Comparison of ENCODE assay signal across 13 cellular contexts in the genomic region with DNA sequence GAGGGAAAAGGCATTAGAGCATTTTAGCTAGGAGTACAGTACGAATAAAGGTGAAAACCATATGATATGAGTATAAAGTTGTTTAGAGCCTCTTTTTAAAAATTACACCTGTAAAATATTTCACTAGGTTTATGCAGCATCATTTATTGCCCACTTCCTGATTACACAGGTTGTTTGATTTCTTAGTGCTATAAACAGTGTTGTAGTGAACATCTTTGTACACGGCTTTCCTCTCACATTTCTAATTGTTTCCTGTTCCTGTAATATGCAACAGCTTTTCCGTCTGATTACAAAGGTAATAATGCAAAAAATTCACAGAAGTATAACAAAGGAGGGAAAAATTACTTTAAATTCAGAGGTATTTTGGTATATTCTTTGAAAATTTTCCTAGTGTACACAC. TPM values are rescaled to one million over a fixed set of nuclear protein-coding genes. Genes with fewer than 3 reads are reported as not detected.
DNase-seq lines count a peak whose midpoint lies in the region; ATAC-seq and TF ChIP-seq lines count a peak whose summit lies in the region.
"Had no signal": no experiment of that assay in that cellular context is flagged by ENCODE, and none has a peak within 500 bp of the region (broad histone marks: within the 10 kb centered on the region; RNA-seq: fewer than 3 reads in every experiment).

No MANE protein-coding gene starts in this region.

- TF ChIP-seq CTCF in RWPE1 (conservative IDR thresholded peaks at IDR 0.05; ENCODE audit: low read depth) (no peak), foreskin keratinocyte (conservative IDR thresholded peaks at IDR 0.05) (no peak), WTC11 (IDR thresholded peaks at IDR 0.05) (no peak)

- H3K4me3 Mint-ChIP-seq in activated CD4-positive, alpha-beta T cell treated with anti-CD3 and anti-CD28 coated beads, Interleukin-2, amount 10 ng/mL, durations not matched to agents 24 days and 14 days: no peak overlapping the region
- H3K4me3 Mint-ChIP-seq in stimulated activated effector memory CD8-positive, alpha-beta T cell treated with anti-CD3 and anti-CD28 coated beads, Interleukin-12 subunit alpha, Interleukin-12 subunit beta, amount 100 ng/mL, for 72 hours: peak overlapping the region; percentile 69
- no peak overlapping the region for H3K4me3 Mint-ChIP-seq in WTC11
- H3K4me3 Mint-ChIP-seq: activated B cell treated with CpG ODN at 0.5 μM for 24 hours had no signal

- POLR2A ChIA-PET in RWPE1 (lab: Yijun Ruan, JAX; ENCODE audit: low non-redundant PET) (no interaction called here), WTC11 (lab: Charles Lee) (no interaction called here)

- DNase-seq in activated CD4-positive, alpha-beta T cell treated with anti-CD3 and anti-CD28 coated beads, Interleukin-2, amount 10 ng/mL, durations not matched to agents 24 days and 14 days: no peak
- DNase-seq in activated CD4-positive, alpha-beta T cell treated with anti-CD3 and anti-CD28 coated beads, Interleukin-2, amount 50 U/mL, for 4 hours: no peak
- DNase-seq in RWPE1 (ENCODE audit: low spot score): no peak
- DNase-seq in foreskin keratinocyte: no peak
- no peak for DNase-seq in stimulated activated effector memory CD8-positive, alpha-beta T cell treated with anti-CD3 and anti-CD28 coated beads, Interleukin-12 subunit alpha, Interleukin-12 subunit beta, amount 100 ng/mL, for 72 hours (ENCODE audit: low spot score in 2 of 2)
- no peak for DNase-seq in WTC11 (ENCODE audit: low spot score)
- no peak for DNase-seq in UCSD-AML1 (lab: John Stamatoyannopoulos, UW; ENCODE audit: unreplicated experiment)
- DNase-seq: activated B cell treated with CpG ODN at 0.5 μM for 24 hours, activated gamma-delta T cell treated with Interleukin-2 at 50 U/mL for 16 hours, caudate nucleus, NCI-H526, SHP77 treated with DMSO at 0.1 percent for 48 hours had no signal

- intact Hi-C loops in activated CD4-positive, alpha-beta T cell treated with anti-CD3 and anti-CD28 coated beads, Interleukin-2, amount 10 ng/mL, durations not matched to agents 24 days and 14 days (cut with micrococcal nuclease): loop anchor here (5.0 kb wide), 1 partner anchor 100 kb away; no protein-coding TSS in a partner anchor

- H3K9me3 Mint-ChIP-seq in activated CD4-positive, alpha-beta T cell treated with anti-CD3 and anti-CD28 coated beads, Interleukin-2, amount 10 ng/mL, durations not matched to agents 24 days and 14 days: no peaks in the 10 kb centered on the region
- H3K9me3 Mint-ChIP-seq in stimulated activated effector memory CD8-positive, alpha-beta T cell treated with anti-CD3 and anti-CD28 coated beads, Interleukin-12 subunit alpha, Interleukin-12 subunit beta, amount 100 ng/mL, for 72 hours: no peaks in the 10 kb centered on the region
- no peaks in the 10 kb centered on the region for H3K9me3 Mint-ChIP-seq in WTC11
- H3K9me3 Mint-ChIP-seq: activated B cell treated with CpG ODN at 0.5 μM for 24 hours had no signal

- H3K27ac ChIP-seq in RWPE1: peak overlapping the region; percentile 62
- H3K27ac ChIP-seq in foreskin keratinocyte: peak overlapping the region; percentile 50

- ATAC-seq in foreskin keratinocyte (no peak), GM21723 (IDR thresholded peaks at IDR 0.05; ENCODE audit: unreplicated experiment) (no peak), WTC11 (no peak)
- ATAC-seq in stimulated activated effector memory CD8-positive, alpha-beta T cell treated with anti-CD3 and anti-CD28 coated beads, Interleukin-12 subunit alpha, Interleukin-12 subunit beta, amount 100 ng/mL, for 72 hours: no peak

- no peaks in the 10 kb centered on the region for H3K27me3 Mint-ChIP-seq in activated CD4-positive, alpha-beta T cell treated with anti-CD3 and anti-CD28 coated beads, Interleukin-2, amount 10 ng/mL, durations not matched to agents 24 days and 14 days
- H3K27me3 Mint-ChIP-seq in WTC11 (ENCODE audit: low read depth): no peaks in the 10 kb centered on the region
- H3K27me3 Mint-ChIP-seq: activated B cell treated with CpG ODN at 0.5 μM for 24 hours had no signal

- H3K27ac Mint-ChIP-seq in activated CD4-positive, alpha-beta T cell treated with anti-CD3 and anti-CD28 coated beads, Interleukin-2, amount 10 ng/mL, durations not matched to agents 24 days and 14 days: peak overlapping the region; percentile 31
- H3K27ac Mint-ChIP-seq in stimulated activated effector memory CD8-positive, alpha-beta T cell treated with anti-CD3 and anti-CD28 coated beads, Interleukin-12 subunit alpha, Interleukin-12 subunit beta, amount 100 ng/mL, for 72 hours: peak overlapping the region; percentile 93
- H3K27ac Mint-ChIP-seq in WTC11: no peak overlapping the region
- H3K27ac Mint-ChIP-seq: activated B cell treated with CpG ODN at 0.5 μM for 24 hours had no signal

- CTCF ChIA-PET in RWPE1 (lab: Yijun Ruan, JAX) (interaction anchor here (0.6 kb wide), 1 partner anchor 10 kb away, joined by 3 read pairs; no protein-coding TSS in a partner anchor), WTC11 (lab: Charles Lee) (no interaction called here)

- H3K36me3 Mint-ChIP-seq in activated CD4-positive, alpha-beta T cell treated with anti-CD3 and anti-CD28 coated beads, Interleukin-2, amount 10 ng/mL, durations not matched to agents 24 days and 14 days (ENCODE audit: low read depth): peaks cover 33% of the 10 kb centered on the region
- peaks cover 57% of the 10 kb centered on the region for H3K36me3 Mint-ChIP-seq in stimulated activated effector memory CD8-positive, alpha-beta T cell treated with anti-CD3 and anti-CD28 coated beads, Interleukin-12 subunit alpha, Interleukin-12 subunit beta, amount 100 ng/mL, for 72 hours
- peaks cover 9% of the 10 kb centered on the region for H3K36me3 Mint-ChIP-seq in WTC11

- no peaks in the 10 kb centered on the region for H3K27me3 ChIP-seq in foreskin keratinocyte

- H3K4me1 Mint-ChIP-seq in activated CD4-positive, alpha-beta T cell treated with anti-CD3 and anti-CD28 coated beads, Interleukin-2, amount 10 ng/mL, durations not matched to agents 24 days and 14 days: peaks cover 55% of the 10 kb centered on the region
- peaks cover 67% of the 10 kb centered on the region for H3K4me1 Mint-ChIP-seq in stimulated activated effector memory CD8-positive, alpha-beta T cell treated with anti-CD3 and anti-CD28 coated beads, Interleukin-12 subunit alpha, Interleukin-12 subunit beta, amount 100 ng/mL, for 72 hours
- H3K4me1 Mint-ChIP-seq in WTC11: peaks cover 13% of the 10 kb centered on the region

- H3K4me1 ChIP-seq in foreskin keratinocyte: peaks cover 26% of the 10 kb centered on the region

TF ChIP-seq in WTC11, 78 proteins besides CTCF, POLR2A, EP300 and RAD21:
- TF ChIP-seq, protein P1, sequence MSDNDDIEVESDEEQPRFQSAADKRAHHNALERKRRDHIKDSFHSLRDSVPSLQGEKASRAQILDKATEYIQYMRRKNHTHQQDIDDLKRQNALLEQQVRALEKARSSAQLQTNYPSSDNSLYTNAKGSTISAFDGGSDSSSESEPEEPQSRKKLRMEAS (CRISPR knock-in tag; IDR thresholded peaks at IDR 0.05): no peak
- no peak for TF ChIP-seq RELA (CRISPR knock-in tag; IDR thresholded peaks at IDR 0.05; ENCODE audit: borderline replicate concordance)
- TF ChIP-seq, protein P2, sequence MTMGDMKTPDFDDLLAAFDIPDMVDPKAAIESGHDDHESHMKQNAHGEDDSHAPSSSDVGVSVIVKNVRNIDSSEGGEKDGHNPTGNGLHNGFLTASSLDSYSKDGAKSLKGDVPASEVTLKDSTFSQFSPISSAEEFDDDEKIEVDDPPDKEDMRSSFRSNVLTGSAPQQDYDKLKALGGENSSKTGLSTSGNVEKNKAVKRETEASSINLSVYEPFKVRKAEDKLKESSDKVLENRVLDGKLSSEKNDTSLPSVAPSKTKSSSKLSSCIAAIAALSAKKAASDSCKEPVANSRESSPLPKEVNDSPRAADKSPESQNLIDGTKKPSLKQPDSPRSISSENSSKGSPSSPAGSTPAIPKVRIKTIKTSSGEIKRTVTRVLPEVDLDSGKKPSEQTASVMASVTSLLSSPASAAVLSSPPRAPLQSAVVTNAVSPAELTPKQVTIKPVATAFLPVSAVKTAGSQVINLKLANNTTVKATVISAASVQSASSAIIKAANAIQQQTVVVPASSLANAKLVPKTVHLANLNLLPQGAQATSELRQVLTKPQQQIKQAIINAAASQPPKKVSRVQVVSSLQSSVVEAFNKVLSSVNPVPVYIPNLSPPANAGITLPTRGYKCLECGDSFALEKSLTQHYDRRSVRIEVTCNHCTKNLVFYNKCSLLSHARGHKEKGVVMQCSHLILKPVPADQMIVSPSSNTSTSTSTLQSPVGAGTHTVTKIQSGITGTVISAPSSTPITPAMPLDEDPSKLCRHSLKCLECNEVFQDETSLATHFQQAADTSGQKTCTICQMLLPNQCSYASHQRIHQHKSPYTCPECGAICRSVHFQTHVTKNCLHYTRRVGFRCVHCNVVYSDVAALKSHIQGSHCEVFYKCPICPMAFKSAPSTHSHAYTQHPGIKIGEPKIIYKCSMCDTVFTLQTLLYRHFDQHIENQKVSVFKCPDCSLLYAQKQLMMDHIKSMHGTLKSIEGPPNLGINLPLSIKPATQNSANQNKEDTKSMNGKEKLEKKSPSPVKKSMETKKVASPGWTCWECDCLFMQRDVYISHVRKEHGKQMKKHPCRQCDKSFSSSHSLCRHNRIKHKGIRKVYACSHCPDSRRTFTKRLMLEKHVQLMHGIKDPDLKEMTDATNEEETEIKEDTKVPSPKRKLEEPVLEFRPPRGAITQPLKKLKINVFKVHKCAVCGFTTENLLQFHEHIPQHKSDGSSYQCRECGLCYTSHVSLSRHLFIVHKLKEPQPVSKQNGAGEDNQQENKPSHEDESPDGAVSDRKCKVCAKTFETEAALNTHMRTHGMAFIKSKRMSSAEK (CRISPR knock-in tag; IDR thresholded peaks at IDR 0.05; ENCODE audit: borderline replicate concordance): no peak
- TF ChIP-seq FOXP1 (CRISPR knock-in tag; IDR thresholded peaks at IDR 0.05; ENCODE audit: borderline replicate concordance): no peak

RNA-seq across cellular contexts. Expression of a gene that starts 13.0 kb away (rescaled TPM):
- 48.3 and 50.3 TPM in 2 replicates for total RNA-seq in activated CD4-positive, alpha-beta T cell treated with anti-CD3 and anti-CD28 coated beads, Interleukin-2, amount 10 ng/mL, durations not matched to agents 24 days and 14 days
- 104 and 107 TPM in 2 replicates for total RNA-seq in foreskin keratinocyte
- 59.6 and 61.0 TPM in 2 replicates for polyA plus RNA-seq in foreskin keratinocyte
- 29.6 to 32.9 TPM (median 30.1 TPM) in 3 replicates for total RNA-seq in WTC11 (2021)
